In the genomic region with DNA sequence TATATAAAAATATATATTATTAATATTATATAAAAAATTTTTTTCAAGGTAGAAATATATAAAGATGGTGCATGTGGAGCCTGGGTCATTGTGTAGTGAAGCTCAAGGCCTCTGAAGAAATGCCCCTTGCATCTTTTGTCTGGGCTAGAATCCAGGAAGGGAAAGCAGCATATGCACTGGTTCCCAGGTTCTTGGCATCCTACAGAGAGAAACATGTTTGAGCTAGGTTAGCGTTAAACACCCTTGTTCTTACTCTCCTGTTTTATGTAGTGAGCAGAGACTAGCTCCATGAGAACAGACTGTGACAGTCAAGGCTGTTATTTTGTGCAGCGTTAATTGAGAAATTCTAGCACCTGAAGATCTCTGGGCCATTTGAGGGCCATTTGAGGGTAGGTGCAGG, we compare ENCODE assay signal across 22 cellular contexts.
"Had no signal": no experiment of that assay in that cellular context is flagged by ENCODE, and none has a peak within 500 bp of the region (broad histone marks: within the 10 kb centered on the region; RNA-seq: fewer than 3 reads in every experiment).

No MANE protein-coding gene starts in this region.

- DNase-seq: IMR-90, Karpas-422, KG1, MG63, NCI-H1092, NCI-H1105 treated with DMSO at 0.1 percent for 48 hours, NCI-H1417 treated with DMSO at 0.1 percent for 48 hours, NCI-H146, NCI-H1694 treated with DMSO at 0.1 percent for 48 hours, NCI-H1930, NCI-H2081 treated with DMSO at 0.1 percent for 48 hours, NCI-H226, NCI-H446, NCI-H510A, NCI-H524 treated with DMSO at 0.1 percent for 48 hours, NCI-H69, NCI-H774, SHP77, SK-N-SH, SW 1271 had no signal

- ATAC-seq: HepG2, Panc1 had no signal
